Comparison of ENCODE assay signal across 1 cellular context in the genomic region with DNA sequence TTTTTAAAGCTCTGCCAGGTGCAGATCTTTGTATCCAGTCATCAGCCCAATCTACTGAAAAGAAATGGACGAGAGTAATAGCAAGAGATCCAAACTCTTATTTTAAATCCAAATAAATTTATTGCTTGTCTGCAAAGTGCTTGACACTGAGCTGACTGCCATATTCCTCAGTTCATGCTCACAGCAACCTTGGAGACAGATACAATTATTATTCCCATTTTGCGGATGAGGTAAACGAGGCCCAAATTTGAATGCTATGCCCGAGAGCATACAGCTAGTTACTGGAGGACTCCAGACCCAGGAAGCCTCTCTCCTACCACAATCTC.
TF ChIP-seq lines count a peak whose summit lies in the region.

No MANE protein-coding gene starts in this region.

TF ChIP-seq in K562, 482 proteins besides CTCF, POLR2A, EP300 and RAD21:
- TF ChIP-seq RCOR1 (IDR thresholded peaks at IDR 0.05; ENCODE audit: borderline replicate concordance in 1 of 2, low read depth in 2 of 2, low read length in 2 of 2) (peak in 1 of 2 experiments; percentile 63; a peak in 2 of 4 replicates), RBM25 (IDR thresholded peaks at IDR 0.05; ENCODE audit: low read depth, low read length, severe bottlenecking) (peak; percentile 84), OTX1 (CRISPR knock-in tag; IDR thresholded peaks at IDR 0.05) (no peak), ADNP (tag; IDR thresholded peaks at IDR 0.05) (peak; percentile 80; the same call in 1 of the 2 replicates), BCOR (IDR thresholded peaks at IDR 0.05) (peak; percentile 58; the same call in 1 of the 2 replicates)
- TF ChIP-seq, protein P1, sequence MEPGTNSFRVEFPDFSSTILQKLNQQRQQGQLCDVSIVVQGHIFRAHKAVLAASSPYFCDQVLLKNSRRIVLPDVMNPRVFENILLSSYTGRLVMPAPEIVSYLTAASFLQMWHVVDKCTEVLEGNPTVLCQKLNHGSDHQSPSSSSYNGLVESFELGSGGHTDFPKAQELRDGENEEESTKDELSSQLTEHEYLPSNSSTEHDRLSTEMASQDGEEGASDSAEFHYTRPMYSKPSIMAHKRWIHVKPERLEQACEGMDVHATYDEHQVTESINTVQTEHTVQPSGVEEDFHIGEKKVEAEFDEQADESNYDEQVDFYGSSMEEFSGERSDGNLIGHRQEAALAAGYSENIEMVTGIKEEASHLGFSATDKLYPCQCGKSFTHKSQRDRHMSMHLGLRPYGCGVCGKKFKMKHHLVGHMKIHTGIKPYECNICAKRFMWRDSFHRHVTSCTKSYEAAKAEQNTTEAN (CRISPR knock-in tag; IDR thresholded peaks at IDR 0.05): no peak
- TF ChIP-seq, protein P2, sequence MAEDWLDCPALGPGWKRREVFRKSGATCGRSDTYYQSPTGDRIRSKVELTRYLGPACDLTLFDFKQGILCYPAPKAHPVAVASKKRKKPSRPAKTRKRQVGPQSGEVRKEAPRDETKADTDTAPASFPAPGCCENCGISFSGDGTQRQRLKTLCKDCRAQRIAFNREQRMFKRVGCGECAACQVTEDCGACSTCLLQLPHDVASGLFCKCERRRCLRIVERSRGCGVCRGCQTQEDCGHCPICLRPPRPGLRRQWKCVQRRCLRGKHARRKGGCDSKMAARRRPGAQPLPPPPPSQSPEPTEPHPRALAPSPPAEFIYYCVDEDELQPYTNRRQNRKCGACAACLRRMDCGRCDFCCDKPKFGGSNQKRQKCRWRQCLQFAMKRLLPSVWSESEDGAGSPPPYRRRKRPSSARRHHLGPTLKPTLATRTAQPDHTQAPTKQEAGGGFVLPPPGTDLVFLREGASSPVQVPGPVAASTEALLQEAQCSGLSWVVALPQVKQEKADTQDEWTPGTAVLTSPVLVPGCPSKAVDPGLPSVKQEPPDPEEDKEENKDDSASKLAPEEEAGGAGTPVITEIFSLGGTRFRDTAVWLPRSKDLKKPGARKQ (CRISPR knock-in tag; IDR thresholded peaks at IDR 0.05): no peak
